1 cellular context compared by ENCODE assay signal in the genomic region with DNA sequence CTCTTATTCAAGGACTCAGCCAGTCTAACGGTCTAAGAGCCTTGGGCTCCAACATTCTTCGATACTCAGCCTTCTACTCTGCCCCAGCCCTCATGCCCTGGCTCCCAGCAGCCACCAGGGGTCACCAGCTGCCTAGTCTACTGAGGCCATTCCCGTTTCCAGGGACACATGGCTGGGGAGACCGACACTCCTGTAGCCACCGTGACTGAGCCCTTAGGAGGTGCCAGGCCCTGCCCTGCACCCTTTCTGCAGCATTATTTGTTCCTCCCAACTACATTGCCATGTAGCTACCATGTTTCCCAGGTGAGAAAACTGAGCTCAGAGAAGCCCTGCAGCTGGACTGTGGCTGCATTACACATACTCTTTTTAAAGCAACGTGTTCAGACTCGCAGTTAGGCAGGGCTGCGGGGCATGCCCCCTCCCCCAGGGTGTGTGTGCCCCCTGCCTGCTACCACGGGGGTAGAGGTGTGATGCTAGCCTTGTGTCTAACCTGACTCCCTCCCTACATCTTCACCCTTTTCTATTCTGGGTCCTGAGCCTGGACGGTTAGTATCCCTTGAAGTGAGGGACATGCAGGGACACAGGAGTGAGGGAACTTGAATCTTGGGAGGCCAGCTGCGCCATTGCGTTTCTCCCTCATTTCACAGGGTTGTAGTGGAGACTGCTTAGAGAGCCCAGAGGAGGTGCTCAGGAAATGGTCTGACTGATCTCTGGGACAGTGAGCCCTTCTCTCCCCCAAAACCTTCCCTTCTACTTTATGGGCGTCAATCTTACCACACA.
TF ChIP-seq lines count a peak whose summit lies in the region.

No MANE protein-coding gene starts in this region.

TF ChIP-seq in K562, 482 proteins besides CTCF, POLR2A, EP300 and RAD21 (continued from another document):
- TF ChIP-seq, protein P1, sequence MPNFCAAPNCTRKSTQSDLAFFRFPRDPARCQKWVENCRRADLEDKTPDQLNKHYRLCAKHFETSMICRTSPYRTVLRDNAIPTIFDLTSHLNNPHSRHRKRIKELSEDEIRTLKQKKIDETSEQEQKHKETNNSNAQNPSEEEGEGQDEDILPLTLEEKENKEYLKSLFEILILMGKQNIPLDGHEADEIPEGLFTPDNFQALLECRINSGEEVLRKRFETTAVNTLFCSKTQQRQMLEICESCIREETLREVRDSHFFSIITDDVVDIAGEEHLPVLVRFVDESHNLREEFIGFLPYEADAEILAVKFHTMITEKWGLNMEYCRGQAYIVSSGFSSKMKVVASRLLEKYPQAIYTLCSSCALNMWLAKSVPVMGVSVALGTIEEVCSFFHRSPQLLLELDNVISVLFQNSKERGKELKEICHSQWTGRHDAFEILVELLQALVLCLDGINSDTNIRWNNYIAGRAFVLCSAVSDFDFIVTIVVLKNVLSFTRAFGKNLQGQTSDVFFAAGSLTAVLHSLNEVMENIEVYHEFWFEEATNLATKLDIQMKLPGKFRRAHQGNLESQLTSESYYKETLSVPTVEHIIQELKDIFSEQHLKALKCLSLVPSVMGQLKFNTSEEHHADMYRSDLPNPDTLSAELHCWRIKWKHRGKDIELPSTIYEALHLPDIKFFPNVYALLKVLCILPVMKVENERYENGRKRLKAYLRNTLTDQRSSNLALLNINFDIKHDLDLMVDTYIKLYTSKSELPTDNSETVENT (CRISPR knock-in tag; IDR thresholded peaks at IDR 0.05): no peak
- 0 out of 2 replicates have a peak, but pooled peaks have one; percentile 26 for TF ChIP-seq HCFC1 (IDR thresholded peaks at IDR 0.05; ENCODE audit: low read depth, low read length)
- peak; percentile 99 for TF ChIP-seq SMC3 (conservative IDR thresholded peaks at IDR 0.05; ENCODE audit: insufficient read depth, low read depth, low read length)
- TF ChIP-seq ZNF165 (CRISPR knock-in tag; IDR thresholded peaks at IDR 0.05; ENCODE audit: borderline replicate concordance): no peak
- no peak for TF ChIP-seq FOXK1 (CRISPR knock-in tag; IDR thresholded peaks at IDR 0.05; ENCODE audit: borderline replicate concordance)
- peak; percentile 56 for TF ChIP-seq SP1 (CRISPR knock-in tag; IDR thresholded peaks at IDR 0.05)
- TF ChIP-seq, protein P2, sequence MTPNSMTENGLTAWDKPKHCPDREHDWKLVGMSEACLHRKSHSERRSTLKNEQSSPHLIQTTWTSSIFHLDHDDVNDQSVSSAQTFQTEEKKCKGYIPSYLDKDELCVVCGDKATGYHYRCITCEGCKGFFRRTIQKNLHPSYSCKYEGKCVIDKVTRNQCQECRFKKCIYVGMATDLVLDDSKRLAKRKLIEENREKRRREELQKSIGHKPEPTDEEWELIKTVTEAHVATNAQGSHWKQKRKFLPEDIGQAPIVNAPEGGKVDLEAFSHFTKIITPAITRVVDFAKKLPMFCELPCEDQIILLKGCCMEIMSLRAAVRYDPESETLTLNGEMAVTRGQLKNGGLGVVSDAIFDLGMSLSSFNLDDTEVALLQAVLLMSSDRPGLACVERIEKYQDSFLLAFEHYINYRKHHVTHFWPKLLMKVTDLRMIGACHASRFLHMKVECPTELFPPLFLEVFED (CRISPR knock-in tag; conservative IDR thresholded peaks at IDR 0.05): 0 out of 2 replicates have a peak, but pooled peaks have one; percentile 49
- no peak for TF ChIP-seq MED1 (CRISPR knock-in tag; IDR thresholded peaks at IDR 0.05; ENCODE audit: borderline replicate concordance)
- TF ChIP-seq CC2D1A (IDR thresholded peaks at IDR 0.05): peak; percentile 75; the same call in 1 of the 2 replicates
- no peak for TF ChIP-seq ZBTB5 (IDR thresholded peaks at IDR 0.05)
- no peak for TF ChIP-seq USF2 (CRISPR knock-in tag; IDR thresholded peaks at IDR 0.05)
- no peak for TF ChIP-seq NONO (IDR thresholded peaks at IDR 0.05; ENCODE audit: low read depth in 2 of 2, low read length in 1 of 2)
- TF ChIP-seq, protein P3, sequence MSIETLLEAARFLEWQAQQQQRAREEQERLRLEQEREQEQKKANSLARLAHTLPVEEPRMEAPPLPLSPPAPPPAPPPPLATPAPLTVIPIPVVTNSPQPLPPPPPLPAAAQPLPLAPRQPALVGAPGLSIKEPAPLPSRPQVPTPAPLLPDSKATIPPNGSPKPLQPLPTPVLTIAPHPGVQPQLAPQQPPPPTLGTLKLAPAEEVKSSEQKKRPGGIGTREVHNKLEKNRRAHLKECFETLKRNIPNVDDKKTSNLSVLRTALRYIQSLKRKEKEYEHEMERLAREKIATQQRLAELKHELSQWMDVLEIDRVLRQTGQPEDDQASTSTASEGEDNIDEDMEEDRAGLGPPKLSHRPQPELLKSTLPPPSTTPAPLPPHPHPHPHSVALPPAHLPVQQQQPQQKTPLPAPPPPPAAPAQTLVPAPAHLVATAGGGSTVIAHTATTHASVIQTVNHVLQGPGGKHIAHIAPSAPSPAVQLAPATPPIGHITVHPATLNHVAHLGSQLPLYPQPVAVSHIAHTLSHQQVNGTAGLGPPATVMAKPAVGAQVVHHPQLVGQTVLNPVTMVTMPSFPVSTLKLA (conservative IDR thresholded peaks at IDR 0.05): 0 out of 4 replicates have a peak, but pooled peaks have one; percentile 14 to 30
- TF ChIP-seq, protein P4, sequence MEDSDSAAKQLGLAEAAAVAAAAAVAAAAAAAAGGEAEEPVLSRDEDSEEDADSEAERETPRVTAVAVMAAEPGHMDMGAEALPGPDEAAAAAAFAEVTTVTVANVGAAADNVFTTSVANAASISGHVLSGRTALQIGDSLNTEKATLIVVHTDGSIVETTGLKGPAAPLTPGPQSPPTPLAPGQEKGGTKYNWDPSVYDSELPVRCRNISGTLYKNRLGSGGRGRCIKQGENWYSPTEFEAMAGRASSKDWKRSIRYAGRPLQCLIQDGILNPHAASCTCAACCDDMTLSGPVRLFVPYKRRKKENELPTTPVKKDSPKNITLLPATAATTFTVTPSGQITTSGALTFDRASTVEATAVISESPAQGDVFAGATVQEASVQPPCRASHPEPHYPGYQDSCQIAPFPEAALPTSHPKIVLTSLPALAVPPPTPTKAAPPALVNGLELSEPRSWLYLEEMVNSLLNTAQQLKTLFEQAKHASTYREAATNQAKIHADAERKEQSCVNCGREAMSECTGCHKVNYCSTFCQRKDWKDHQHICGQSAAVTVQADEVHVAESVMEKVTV (CRISPR knock-in tag; IDR thresholded peaks at IDR 0.05): peak; percentile 92
- TF ChIP-seq ZNF609 (CRISPR knock-in tag; IDR thresholded peaks at IDR 0.05; ENCODE audit: borderline replicate concordance): 0 out of 2 replicates have a peak, but pooled peaks have one; percentile 33
- 0 out of 2 replicates have a peak, but pooled peaks have one; percentile 46 for TF ChIP-seq MAX (CRISPR knock-in tag; IDR thresholded peaks at IDR 0.05)
- TF ChIP-seq SMAD3 (CRISPR knock-in tag; conservative IDR thresholded peaks at IDR 0.05): 0 out of 2 replicates have a peak, but pooled peaks have one; percentile 21
- no peak for TF ChIP-seq NFATC3 (IDR thresholded peaks at IDR 0.05)
- no peak for TF ChIP-seq CBFB (CRISPR knock-in tag; IDR thresholded peaks at IDR 0.05)
- peak in 1 of 2 experiments; percentile 56; a peak in 1 of 4 replicates for TF ChIP-seq MAZ (CRISPR knock-in tag; conservative IDR thresholded peaks at IDR 0.05 in 1 of 2, IDR thresholded peaks at IDR 0.05 in 1 of 2)
- TF ChIP-seq OTX1 (CRISPR knock-in tag; IDR thresholded peaks at IDR 0.05): peak; percentile 74; the same call in 1 of the 2 replicates
- TF ChIP-seq, protein P5, sequence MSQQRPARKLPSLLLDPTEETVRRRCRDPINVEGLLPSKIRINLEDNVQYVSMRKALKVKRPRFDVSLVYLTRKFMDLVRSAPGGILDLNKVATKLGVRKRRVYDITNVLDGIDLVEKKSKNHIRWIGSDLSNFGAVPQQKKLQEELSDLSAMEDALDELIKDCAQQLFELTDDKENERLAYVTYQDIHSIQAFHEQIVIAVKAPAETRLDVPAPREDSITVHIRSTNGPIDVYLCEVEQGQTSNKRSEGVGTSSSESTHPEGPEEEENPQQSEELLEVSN (IDR thresholded peaks at IDR 0.05; ENCODE audit: borderline replicate concordance in 1 of 2, extremely low read depth in 1 of 2, insufficient read depth in 1 of 2, insufficient read length in 1 of 2, low read depth in 1 of 2, low read length in 1 of 2, poor library complexity in 1 of 2, severe bottlenecking in 1 of 2): peak in 1 of 2 experiments; percentile 16
- no peak for TF ChIP-seq CREBBP (IDR thresholded peaks at IDR 0.05; ENCODE audit: low read depth, low read length)
- TF ChIP-seq, protein P6, sequence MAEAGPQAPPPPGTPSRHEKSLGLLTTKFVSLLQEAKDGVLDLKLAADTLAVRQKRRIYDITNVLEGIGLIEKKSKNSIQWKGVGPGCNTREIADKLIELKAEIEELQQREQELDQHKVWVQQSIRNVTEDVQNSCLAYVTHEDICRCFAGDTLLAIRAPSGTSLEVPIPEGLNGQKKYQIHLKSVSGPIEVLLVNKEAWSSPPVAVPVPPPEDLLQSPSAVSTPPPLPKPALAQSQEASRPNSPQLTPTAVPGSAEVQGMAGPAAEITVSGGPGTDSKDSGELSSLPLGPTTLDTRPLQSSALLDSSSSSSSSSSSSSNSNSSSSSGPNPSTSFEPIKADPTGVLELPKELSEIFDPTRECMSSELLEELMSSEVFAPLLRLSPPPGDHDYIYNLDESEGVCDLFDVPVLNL (CRISPR knock-in tag; IDR thresholded peaks at IDR 0.05; ENCODE audit: low read depth): no peak; the same call in 1 of the 2 replicates
- TF ChIP-seq SFPQ (IDR thresholded peaks at IDR 0.05; ENCODE audit: low read depth, low read length): no peak
- no peak for TF ChIP-seq RHOXF2B (CRISPR knock-in tag; conservative IDR thresholded peaks at IDR 0.05)
- TF ChIP-seq NR4A1 (CRISPR knock-in tag; IDR thresholded peaks at IDR 0.05): no peak
- TF ChIP-seq NR4A1 (tag; IDR thresholded peaks at IDR 0.05): no peak
- peak; percentile 97 for TF ChIP-seq STAG1 (CRISPR knock-in tag; IDR thresholded peaks at IDR 0.05; ENCODE audit: borderline replicate concordance)
- TF ChIP-seq ARHGAP35 (IDR thresholded peaks at IDR 0.05; ENCODE audit: partially characterized antibody): no peak
- peak; percentile 57; the same call in 1 of the 2 replicates for TF ChIP-seq RUNX1 (IDR thresholded peaks at IDR 0.05; ENCODE audit: low read depth)
- no peak for TF ChIP-seq CBFA2T2 (conservative IDR thresholded peaks at IDR 0.05)
